In the genomic region with DNA sequence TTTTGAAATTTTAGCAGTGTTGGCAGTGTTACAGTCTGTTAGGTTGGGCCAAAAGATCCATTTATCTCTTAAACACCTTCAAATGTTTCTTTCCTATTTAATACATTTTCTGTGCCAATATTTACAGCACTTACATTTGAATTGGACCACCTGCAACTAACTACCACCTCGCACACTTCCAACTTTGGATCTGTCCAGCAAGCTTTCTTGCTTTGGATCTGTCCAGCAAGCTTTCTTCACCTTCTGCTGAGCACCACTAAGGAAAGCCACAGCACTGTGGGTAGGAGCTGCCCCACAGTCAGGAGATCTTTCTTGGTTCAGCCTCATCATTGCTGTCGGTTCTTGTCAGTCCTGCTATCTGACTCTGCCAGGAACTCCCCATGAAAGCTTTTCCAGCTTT, we compare ENCODE assay signal across 29 cellular contexts.
"Had no signal": no experiment of that assay in that cellular context is flagged by ENCODE, and none has a peak within 500 bp of the region (broad histone marks: within the 10 kb centered on the region; RNA-seq: fewer than 3 reads in every experiment).

No MANE protein-coding gene starts in this region.

- H3K27ac Mint-ChIP-seq: nephron; stimulated activated naive CD8-positive, alpha-beta T cell treated with anti-CD3 and anti-CD28 coated beads, Interleukin-15, amount 100 ng/mL, for 72 hours; type B pancreatic cell had no signal

- H3K9me3 ChIP-seq: left lung, lower lobe of right lung, pancreas, prostate gland, tibial nerve, uterus had no signal

- H3K4me3 ChIP-seq: left lung, lower lobe of right lung, pancreas, prostate gland, skin epidermis, tibial nerve, uterus had no signal

- H3K4me1 Mint-ChIP-seq: stimulated activated naive CD8-positive, alpha-beta T cell treated with anti-CD3 and anti-CD28 coated beads, Interleukin-15, amount 100 ng/mL, for 72 hours had no signal

- H3K27ac ChIP-seq: left lung, lower lobe of right lung, pancreas, prostate gland, skin epidermis, tibial nerve, uterus had no signal

- H3K9me3 Mint-ChIP-seq: immature natural killer cell; naive thymus-derived CD8-positive, alpha-beta T cell; nephron; neural crest cell; stimulated activated naive CD8-positive, alpha-beta T cell treated with anti-CD3 and anti-CD28 coated beads, Interleukin-15, amount 100 ng/mL, for 72 hours; type B pancreatic cell had no signal

- H3K4me1 ChIP-seq: left lung, lower lobe of right lung, pancreas, prostate gland, uterus had no signal

- H3K27me3 ChIP-seq: left lung, pancreas, tibial nerve, uterus had no signal

- DNase-seq: hypothalamus; immature natural killer cell; kidney; left colon; left lung; lower lobe of right lung; mammary epithelial cell; mesenchymal stem cell; naive thymus-derived CD8-positive, alpha-beta T cell; nucleus accumbens; pancreas; posterior cingulate gyrus; retina; right cardiac atrium; stimulated activated CD4-positive, alpha-beta T cell treated with anti-CD3 and anti-CD28 coated beads, Interleukin-12 subunit alpha, Interleukin-12 subunit beta, amount 100 ng/mL, for 4 hours; stimulated activated CD4-positive, alpha-beta T cell treated with anti-CD3 and anti-CD28 coated beads, Interleukin-15, amount 100 ng/mL, for 24 hours; stimulated activated CD4-positive, alpha-beta T cell treated with anti-CD3 and anti-CD28 coated beads, Interleukin-2, amount 100 ng/mL, for 24 hours; stimulated activated CD4-positive, alpha-beta T cell treated with anti-CD3 and anti-CD28 coated beads, Interleukin-4, amount 100 ng/mL, for 1 hour; stimulated activated naive CD4-positive, alpha-beta T cell treated with Interleukin-2 at 50 U/mL for 16 hours; stimulated activated naive CD8-positive, alpha-beta T cell treated with anti-CD3 and anti-CD28 coated beads, Interleukin-15, amount 100 ng/mL, for 72 hours; substantia nigra; uterus had no signal

- H3K4me3 Mint-ChIP-seq: immature natural killer cell; naive thymus-derived CD8-positive, alpha-beta T cell; nephron; neural crest cell; stimulated activated naive CD8-positive, alpha-beta T cell treated with anti-CD3 and anti-CD28 coated beads, Interleukin-15, amount 100 ng/mL, for 72 hours; type B pancreatic cell had no signal

- H3K27me3 Mint-ChIP-seq: naive thymus-derived CD8-positive, alpha-beta T cell; stimulated activated naive CD8-positive, alpha-beta T cell treated with anti-CD3 and anti-CD28 coated beads, Interleukin-15, amount 100 ng/mL, for 72 hours; type B pancreatic cell had no signal

- ATAC-seq: left colon; left lung; lower lobe of right lung; naive thymus-derived CD8-positive, alpha-beta T cell; pancreas; right cardiac atrium; sciatic nerve; stimulated activated naive CD8-positive, alpha-beta T cell treated with anti-CD3 and anti-CD28 coated beads, Interleukin-15, amount 100 ng/mL, for 72 hours had no signal

- H3K36me3 ChIP-seq: prostate gland, uterus had no signal
